In the genomic region with DNA sequence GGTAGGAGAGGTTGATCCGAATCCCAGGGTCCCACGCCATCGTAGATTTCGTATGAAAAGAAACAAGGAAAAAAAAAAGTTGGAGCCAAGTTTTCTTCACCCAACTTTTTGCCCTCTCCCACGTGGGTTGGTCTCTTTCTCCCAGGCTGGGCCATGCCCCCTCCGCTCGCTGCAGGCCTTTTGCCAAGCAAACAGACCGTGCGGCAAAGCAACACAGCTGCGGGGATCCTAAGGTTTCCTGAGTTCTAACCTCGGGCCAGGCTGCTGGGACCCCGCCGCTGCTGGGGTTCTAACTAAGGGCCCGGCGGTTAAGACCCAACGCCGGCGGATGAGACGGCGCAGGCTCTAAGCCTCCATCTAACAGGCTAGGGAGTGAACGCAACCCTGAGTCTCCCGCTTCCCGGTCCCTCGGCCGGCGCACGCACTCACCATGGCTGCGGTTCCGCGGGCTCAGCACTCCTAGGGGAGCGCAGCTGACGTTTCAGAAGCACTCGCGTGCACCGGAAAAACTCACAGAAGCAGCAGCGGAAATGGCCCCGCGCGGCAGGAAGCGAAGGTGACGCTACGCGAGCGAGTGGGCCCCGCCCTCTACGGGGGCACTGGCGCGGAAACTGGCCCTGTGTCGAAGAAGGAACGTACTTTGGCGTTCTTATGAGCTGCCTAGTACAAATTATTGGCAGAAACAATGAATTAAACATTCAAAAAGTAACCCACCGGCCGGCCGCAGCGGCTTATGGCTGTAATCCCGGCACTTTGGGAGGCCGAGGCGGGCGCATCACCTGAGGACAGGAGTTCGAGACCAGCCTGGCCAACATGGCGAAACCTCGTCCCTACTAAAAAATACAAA, we compare ENCODE assay signal across 8 cellular contexts. TPM values are rescaled to one million over a fixed set of nuclear protein-coding genes. Genes with fewer than 3 reads are reported as not detected.
DNase-seq lines count a peak whose midpoint lies in the region; ATAC-seq and TF ChIP-seq lines count a peak whose summit lies in the region.

Gene SNU13 (minus strand): TSS at position 503 of the 847 bp plus-strand sequence. CDS start 71 bp downstream, at position 432.

- H3K36me3 Mint-ChIP-seq in activated naive CD4-positive, alpha-beta T cell treated with anti-CD3 and anti-CD28 coated beads, Interleukin-2, amount 50 U/mL, for 24 hours: peaks cover 3% of the 10 kb centered on the region

- TF ChIP-seq CTCF in GM10248 (IDR thresholded peaks at IDR 0.05; ENCODE audit: control extremely low read depth, extremely low read depth, low read depth, missing control alignments): no peak
- no peak for TF ChIP-seq CTCF in suprapubic skin (IDR thresholded peaks at IDR 0.05)

- peak within 1 kb of the TSS; percentile 66 for H3K4me3 ChIP-seq in suprapubic skin

- POLR2A ChIA-PET in GM10248 (lab: Yijun Ruan, JAX): interaction anchor here (0.6 to 1.2 kb wide), 2 partner anchors 30 to 112 kb away, joined by 4 to 6 read pairs; partner anchors contain the start of gene CCDC134

- CTCF ChIA-PET in GM10248 (lab: Yijun Ruan, JAX): interaction anchor here (0.8 to 5.0 kb wide), 6 partner anchors 10 to 254 kb away, joined by 3 to 46 read pairs (median 8); partner anchors contain the start of gene MEI1

- peak within 1 kb of the TSS; percentile 97 for H3K4me3 Mint-ChIP-seq in activated naive CD4-positive, alpha-beta T cell treated with anti-CD3 and anti-CD28 coated beads, Interleukin-2, amount 50 U/mL, for 24 hours

- no peaks in the 10 kb centered on the region for H3K9me3 Mint-ChIP-seq in activated naive CD4-positive, alpha-beta T cell treated with anti-CD3 and anti-CD28 coated beads, Interleukin-2, amount 50 U/mL, for 24 hours

- WGBS in suprapubic skin: 1% methylated on average over 60 of the region's 62 CpGs

- H3K9me3 ChIP-seq in suprapubic skin: no peaks in the 10 kb centered on the region

- peak in 1 of 2 donors; percentile 75 for TF ChIP-seq POLR2A in suprapubic skin (IDR thresholded peaks at IDR 0.05)

- peak; percentile 85 for ATAC-seq in HG02571 (IDR thresholded peaks at IDR 0.05; ENCODE audit: unreplicated experiment)

- H3K27me3 Mint-ChIP-seq in activated naive CD4-positive, alpha-beta T cell treated with anti-CD3 and anti-CD28 coated beads, Interleukin-2, amount 50 U/mL, for 24 hours: no peaks in the 10 kb centered on the region

- peak within 1 kb of the TSS; percentile 95 for H3K27ac ChIP-seq in suprapubic skin

- peak; percentile 95 for DNase-seq in GM10248 (ENCODE audit: extremely low spot score)
- peak; percentile 88 for DNase-seq in NCI-H1092 (lab: John Stamatoyannopoulos, UW)
- DNase-seq in SKM-1 (lab: John Stamatoyannopoulos, UW; ENCODE audit: unreplicated experiment): peak; percentile 85
- peak; percentile 86 for DNase-seq in globus pallidus (ENCODE audit: low spot score)
- peak; percentile 90 for DNase-seq in occipital lobe (lab: John Stamatoyannopoulos, UW)
- peak; percentile 96 for DNase-seq in suprapubic skin (ENCODE audit: low spot score in 2 of 2)

- TF ChIP-seq EP300 in suprapubic skin (IDR thresholded peaks at IDR 0.05): no peak

- H3K27ac Mint-ChIP-seq in activated naive CD4-positive, alpha-beta T cell treated with anti-CD3 and anti-CD28 coated beads, Interleukin-2, amount 50 U/mL, for 24 hours: peak within 1 kb of the TSS; percentile 98

- peaks cover 21% of the 10 kb centered on the region for H3K4me1 ChIP-seq in suprapubic skin

- H3K4me1 Mint-ChIP-seq in activated naive CD4-positive, alpha-beta T cell treated with anti-CD3 and anti-CD28 coated beads, Interleukin-2, amount 50 U/mL, for 24 hours: peaks cover 37% of the 10 kb centered on the region

- no peaks in the 10 kb centered on the region for H3K27me3 ChIP-seq in suprapubic skin

- H3K36me3 ChIP-seq in suprapubic skin: peaks cover 4% of the 10 kb centered on the region

RNA-seq across cellular contexts. Expression of gene SNU13, which starts in this region (rescaled TPM):
- total RNA-seq in occipital lobe (62.9 TPM), suprapubic skin (100 to 1,000 TPM; 113 to 159 (median 126) TPM)

Comparison
In these comparisons a context has a peak if more than half of its experiments do, and no peak if none do; other contexts are left out.
1. Peak in every context shown above with its lines: DNase-seq, ATAC-seq, H3K4me3 ChIP-seq and H3K27ac ChIP-seq.